In genomic region chr17:69761767-69762321, GRCh38 we compare ENCODE assay signal across 10 cellular contexts.
DNase-seq lines count a peak whose midpoint lies in the region; ATAC-seq and TF ChIP-seq lines count a peak whose summit lies in the region.
"Had no signal": no experiment of that assay in that cellular context is flagged by ENCODE, and none has a peak within 500 bp of the region (broad histone marks: within the 10 kb centered on the region; RNA-seq: fewer than 3 reads in every experiment).

No MANE protein-coding gene starts in this region.

- peak; percentile 4 for DNase-seq in H7
- DNase-seq in WTC11 (ENCODE audit: low spot score), result no peak
- DNase-seq in glomerular endothelial cell (ENCODE audit: extremely low read depth, low read depth, low spot score), result peak; percentile 69
- no peak for DNase-seq in thyroid gland
- DNase-seq in OCI-M1 (lab: John Stamatoyannopoulos, UW), result no peak
- DNase-seq in activated gamma-delta T cell treated with Interleukin-2 at 50 U/mL for 16 hours, result no peak
- no peak for DNase-seq in inferior parietal cortex (ENCODE audit: extremely low spot score)
- DNase-seq: pancreas, SJCRH30 had no signal

- no peaks in the 10 kb centered on the region for H3K27me3 Mint-ChIP-seq in WTC11 (ENCODE audit: low read depth)

- peaks cover 10% of the 10 kb centered on the region for H3K4me1 Mint-ChIP-seq in WTC11

- H3K27me3 ChIP-seq in H7 (ENCODE audit: control insufficient read depth, insufficient read depth, low read length) (no peaks in the 10 kb centered on the region), thyroid gland (no peaks in the 10 kb centered on the region)
- H3K27me3 ChIP-seq: gastrocnemius medialis, pancreas, SJCRH30 had no signal

- H3K9me3 ChIP-seq in thyroid gland, result no peaks in the 10 kb centered on the region
- H3K9me3 ChIP-seq: gastrocnemius medialis, pancreas, SJCRH30 had no signal

- TF ChIP-seq POLR2A in thyroid gland (IDR thresholded peaks at IDR 0.05), result no peak

- H3K36me3 ChIP-seq in H7 (replicated peaks; ENCODE audit: control insufficient read depth, insufficient read depth, low read length) (no peaks in the 10 kb centered on the region), thyroid gland (no peaks in the 10 kb centered on the region)
- H3K36me3 ChIP-seq: gastrocnemius medialis, pancreas, SJCRH30 had no signal

- CTCF ChIA-PET in WTC11 (lab: Charles Lee), result interaction anchor here (1.4 to 2.1 kb wide), 2 partner anchors 40 to 155 kb away, joined by 3 to 7 read pairs; no protein-coding TSS in a partner anchor

- no peak overlapping the region for H3K4me3 Mint-ChIP-seq in WTC11

- no peaks in the 10 kb centered on the region for H3K36me3 Mint-ChIP-seq in WTC11

- H3K27ac ChIP-seq in thyroid gland, result peak overlapping the region in 2 of 3 donors; percentile 33 to 44
- H3K27ac ChIP-seq: gastrocnemius medialis, SJCRH30 had no signal

- no peak for TF ChIP-seq CTCF in WTC11 (IDR thresholded peaks at IDR 0.05)
- TF ChIP-seq CTCF in thyroid gland (IDR thresholded peaks at IDR 0.05), result no peak

- POLR2A ChIA-PET in WTC11 (lab: Charles Lee), result no interaction called here

- intact Hi-C loops in thyroid gland (cut with DNase I), result no loop called here

- H3K4me3 ChIP-seq in H7 (ENCODE audit: insufficient read depth, low read depth, low read length), result no peak overlapping the region
- no peak overlapping the region for H3K4me3 ChIP-seq in thyroid gland (replicated peaks in 1 of 3)
- H3K4me3 ChIP-seq: gastrocnemius medialis, pancreas, SJCRH30 had no signal

- WGBS in thyroid gland, 2 donors, result 67 to 69% methylated on average over 4 of the region's 4 CpGs

- no peaks in the 10 kb centered on the region for H3K9me3 Mint-ChIP-seq in WTC11

- 0 out of 2 replicates have a peak overlapping the region, but pooled peaks have one; percentile 7 for H3K27ac Mint-ChIP-seq in WTC11

- no peak for ATAC-seq in WTC11

- peaks cover 22 to 37% of the 10 kb centered on the region in 2 donors for H3K4me1 ChIP-seq in thyroid gland
- H3K4me1 ChIP-seq: gastrocnemius medialis, pancreas, SJCRH30 had no signal

TF ChIP-seq in WTC11, 78 proteins besides CTCF, POLR2A, EP300 and RAD21:
- TF ChIP-seq OVOL2 (CRISPR knock-in tag; IDR thresholded peaks at IDR 0.05; ENCODE audit: borderline replicate concordance), result no peak
- no peak for TF ChIP-seq FOXP4 (CRISPR knock-in tag; IDR thresholded peaks at IDR 0.05)
- TF ChIP-seq AR (CRISPR knock-in tag; IDR thresholded peaks at IDR 0.05), result no peak
- TF ChIP-seq TEAD4 (CRISPR knock-in tag; IDR thresholded peaks at IDR 0.05), result no peak
- TF ChIP-seq SP1 (CRISPR knock-in tag; conservative IDR thresholded peaks at IDR 0.05), result no peak
- TF ChIP-seq IRF2 (CRISPR knock-in tag; IDR thresholded peaks at IDR 0.05; ENCODE audit: borderline replicate concordance, low read depth), result no peak
- no peak for TF ChIP-seq ARID4B (CRISPR knock-in tag; IDR thresholded peaks at IDR 0.05; ENCODE audit: borderline replicate concordance)
- no peak for TF ChIP-seq NFYB (CRISPR knock-in tag; conservative IDR thresholded peaks at IDR 0.05; ENCODE audit: low read depth)
- no peak for TF ChIP-seq ATF6 (CRISPR knock-in tag; IDR thresholded peaks at IDR 0.05)

Comparison
In these comparisons a context has a peak if more than half of its experiments do, and no peak if none do; other contexts are left out.
1. DNase-seq: peak in H7 (single experiment) and glomerular endothelial cell (single experiment); none in WTC11 (single experiment), thyroid gland (0 of 2), OCI-M1 (single experiment), activated gamma-delta T cell treated with Interleukin-2 at 50 U/mL for 16 hours (single experiment) and inferior parietal cortex (single experiment).